Comparison of ENCODE assay signal across 8 cellular contexts in genomic region chr19:19192910-19193423, GRCh38. TPM values are rescaled to one million over a fixed set of nuclear protein-coding genes. Genes with fewer than 3 reads are reported as not detected.
DNase-seq lines count a peak whose midpoint lies in the region; ATAC-seq, FAIRE-seq and TF ChIP-seq lines count a peak whose summit lies in the region.

No MANE protein-coding gene starts in this region.

- H3K9me3 ChIP-seq in RWPE2 (ENCODE audit: severe bottlenecking): no peaks in the 10 kb centered on the region
- H3K9me3 ChIP-seq in esophagus muscularis mucosa: no peaks in the 10 kb centered on the region
- H3K9me3 ChIP-seq in psoas muscle: no peaks in the 10 kb centered on the region

- H3K36me3 ChIP-seq in RWPE2 (ENCODE audit: low read depth) (peaks cover 17% of the 10 kb centered on the region), esophagus muscularis mucosa (peaks cover 13 to 31% (median 26%) of the 10 kb centered on the region in 4 donors), psoas muscle (ENCODE audit: insufficient read depth in 1 of 2, low read depth in 1 of 2) (peaks cover 0 to 32% of the 10 kb centered on the region in 2 donors)

- no peaks in the 10 kb centered on the region for H3K27me3 ChIP-seq in RWPE2 (ENCODE audit: insufficient read depth, poor library complexity, severe bottlenecking)
- no peaks in the 10 kb centered on the region for H3K27me3 ChIP-seq in esophagus muscularis mucosa
- H3K27me3 ChIP-seq in psoas muscle (ENCODE audit: insufficient read depth in 3 of 3, low read length in 2 of 3): no peaks in the 10 kb centered on the region

- peak; percentile 2 for ATAC-seq in GM19351 (IDR thresholded peaks at IDR 0.05; ENCODE audit: unreplicated experiment)
- peak; percentile 1; the same call in 1 of the 3 replicates for ATAC-seq in RWPE2 (ENCODE audit: low read depth)
- peak in 1 of 4 donors; percentile 1 for ATAC-seq in psoas muscle
- ATAC-seq in GM19452 (IDR thresholded peaks at IDR 0.05; ENCODE audit: unreplicated experiment): no peak

- no peak for TF ChIP-seq EP300 in esophagus muscularis mucosa (IDR thresholded peaks at IDR 0.05)

- H3K4me3 ChIP-seq in RWPE2 (ENCODE audit: severe bottlenecking): peak overlapping the region; percentile 74
- peak overlapping the region; percentile 75 to 95 (median 82) for H3K4me3 ChIP-seq in esophagus muscularis mucosa
- H3K4me3 ChIP-seq in psoas muscle: peak overlapping the region; percentile 84

- intact Hi-C loops in esophagus muscularis mucosa (cut with DNase I) (loop anchor here (10.0 kb wide), 1 partner anchor 122 kb away; no protein-coding TSS in a partner anchor), psoas muscle (cut with DNase I) (loop anchor here (2.0 to 5.0 kb wide), 2 partner anchors 128 to 129 kb away; partner anchors contain the start of genes MAU2 (in 2 of the 2) and SUGP1 (in 2 of the 2))

- H3K27ac ChIP-seq in RWPE2 (ENCODE audit: poor library complexity, severe bottlenecking) (peak overlapping the region; percentile 70), esophagus muscularis mucosa (replicated peaks in 1 of 4) (peak overlapping the region; percentile 98 to 100 (median 98)), psoas muscle (peak overlapping the region; percentile 98)

- TF ChIP-seq CTCF in RWPE2 (IDR thresholded peaks at IDR 0.05; ENCODE audit: poor library complexity, severe bottlenecking) (no peak), esophagus muscularis mucosa (IDR thresholded peaks at IDR 0.05) (no peak), psoas muscle (IDR thresholded peaks at IDR 0.05) (no peak), D721Med (IDR thresholded peaks at IDR 0.05; ENCODE audit: insufficient read depth, missing control alignments) (no peak)

- WGBS in esophagus muscularis mucosa: under 1% methylated on average over 16 of the region's 22 CpGs
- 0 to 1% (median 1%) methylated on average over 22 of the region's 22 CpGs for WGBS in psoas muscle, 3 donors

- no peak for FAIRE-seq in D721Med (lab: Jason Lieb, UNC)

- no peaks in the 10 kb centered on the region for H3K4me1 ChIP-seq in RWPE2 (ENCODE audit: insufficient read depth, poor library complexity, severe bottlenecking)
- H3K4me1 ChIP-seq in esophagus muscularis mucosa: peaks cover 45 to 62% (median 53%) of the 10 kb centered on the region in 4 donors
- peaks cover 36% of the 10 kb centered on the region for H3K4me1 ChIP-seq in psoas muscle

- TF ChIP-seq POLR2A in esophagus muscularis mucosa (IDR thresholded peaks at IDR 0.05; ENCODE audit: low read depth): no peak

- DNase-seq in RWPE2 (ENCODE audit: low spot score) (no peak), esophagus muscularis mucosa (ENCODE audit: extremely low spot score) (no peak), psoas muscle (no peak), amniotic stem cell (lab: John Stamatoyannopoulos, UW) (no peak), NCI-H226 (no peak), D721Med (ENCODE audit: insufficient read length, low spot score) (no peak)

RNA-seq across cellular contexts. Expression of gene RFXANK, which starts 0.9 kb away (rescaled TPM):
- total RNA-seq in esophagus muscularis mucosa: 10 to 100 TPM; 34.8 to 49.2 (median 38.2) TPM
- total RNA-seq in psoas muscle: 10 to 100 TPM; 33.3 to 53.5 (median 46.2) TPM
- 10 to 100 TPM; 39.1 to 64.9 (median 57.4) TPM for polyA plus RNA-seq in psoas muscle

RNA-seq across cellular contexts. Expression of gene BORCS8, which starts 1.0 kb away (rescaled TPM):
- total RNA-seq in esophagus muscularis mucosa: 10 to 100 TPM; 10.8 to 16.1 (median 12.5) TPM
- 10 to 100 TPM; 16.0 to 33.6 (median 21.0) TPM for total RNA-seq in psoas muscle
- polyA plus RNA-seq in psoas muscle: 10 to 100 TPM; 25.2 to 46.1 (median 41.2) TPM

RNA-seq across cellular contexts. Expression of gene NR2C2AP, which starts 10.2 kb away (rescaled TPM):
- total RNA-seq in esophagus muscularis mucosa (10 to 100 TPM in 3 of 4 donors, 1 to 10 TPM in 1; 10.0 to 18.0 (median 16.5) TPM), psoas muscle (10 to 100 TPM in 3 of 4 donors, 1 to 10 TPM in 1; 7.5 to 15.8 (median 12.8) TPM)
- polyA plus RNA-seq in psoas muscle: 10 to 100 TPM; 17.5 to 44.4 (median 21.9) TPM

RNA-seq across cellular contexts. Expression of gene NCAN, which starts 18.8 kb away (rescaled TPM):
- total RNA-seq in esophagus muscularis mucosa: under 1 TPM in 1 of 4 donors, not detected in 3; 0.17 TPM
- not detected for total RNA-seq in psoas muscle
- polyA plus RNA-seq in psoas muscle: under 1 TPM in 1 of 3 donors, not detected in 2; 0.03 TPM

RNA-seq across cellular contexts. Expression of gene MEF2B, which starts 22.9 kb away (rescaled TPM):
- total RNA-seq in esophagus muscularis mucosa (not detected), psoas muscle (under 1 TPM; 0.56 to 0.91 (median 0.63) TPM)
- polyA plus RNA-seq in psoas muscle: under 1 TPM; 0.07 to 0.18 (median 0.16) TPM
